In the genomic region with DNA sequence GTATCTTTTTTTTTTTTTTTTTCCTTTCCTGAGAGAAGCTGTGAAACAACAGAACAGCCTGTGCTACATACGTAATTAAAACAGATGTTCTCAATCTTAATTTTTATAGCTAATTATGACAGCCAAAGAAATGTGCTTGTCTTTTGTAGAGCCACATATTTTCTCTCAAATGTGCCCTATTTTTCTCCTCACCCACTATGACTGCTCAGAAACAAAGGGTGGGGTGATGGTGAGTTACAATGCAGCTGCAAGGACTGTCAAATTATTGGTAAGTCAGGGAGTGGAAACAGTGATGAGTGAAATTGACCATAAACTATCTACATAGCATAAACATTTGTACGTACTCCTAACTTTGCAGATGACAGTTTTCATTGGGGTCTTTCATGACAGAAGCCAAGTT, we compare ENCODE assay signal across 16 cellular contexts.
DNase-seq lines count a peak whose midpoint lies in the region; ATAC-seq and TF ChIP-seq lines count a peak whose summit lies in the region.
"Had no signal": no experiment of that assay in that cellular context is flagged by ENCODE, and none has a peak within 500 bp of the region (broad histone marks: within the 10 kb centered on the region; RNA-seq: fewer than 3 reads in every experiment).

No MANE protein-coding gene starts in this region.

- no peaks in the 10 kb centered on the region for H3K36me3 Mint-ChIP-seq in activated naive CD4-positive, alpha-beta T cell treated with anti-CD3 and anti-CD28 coated beads for 36 hours (ENCODE audit: low read depth)
- H3K36me3 Mint-ChIP-seq: CD8-positive, alpha-beta T cell had no signal

- ATAC-seq in GM18868 (IDR thresholded peaks at IDR 0.05; ENCODE audit: unreplicated experiment) = peak; percentile 25
- ATAC-seq in GM18505 (IDR thresholded peaks at IDR 0.05; ENCODE audit: unreplicated experiment) = no peak
- ATAC-seq: CD8-positive, alpha-beta T cell had no signal

- no peak for DNase-seq in T-helper 1 cell
- no peak for DNase-seq in NCI-H146 treated with DMSO at 0.1 percent for 48 hours (lab: John Stamatoyannopoulos, UW; ENCODE audit: unreplicated experiment)
- DNase-seq in activated naive CD4-positive, alpha-beta T cell treated with anti-CD3 and anti-CD28 coated beads for 36 hours = no peak
- DNase-seq: Calu3; CD8-positive, alpha-beta T cell; GF-D8; NCI-H1092; NCI-H1436 treated with DMSO at 0.1 percent for 48 hours; NCI-H748 treated with DMSO at 0.1 percent for 48 hours had no signal

- H3K9ac ChIP-seq in OCI-LY3 (ENCODE audit: low read length) (no peak overlapping the region; the same call in 1 of the 2 replicates), rectal smooth muscle tissue (ENCODE audit: low read length) (no peak overlapping the region)
- H3K9ac ChIP-seq: BLaER1 treated with 17β-estradiol and CSF1 and Interleukin-3, amounts not matched to agents 10 nM and 100 nM; KMS-11 had no signal

- H3K4me3 Mint-ChIP-seq in activated naive CD4-positive, alpha-beta T cell treated with anti-CD3 and anti-CD28 coated beads for 36 hours = no peak overlapping the region
- H3K4me3 Mint-ChIP-seq: CD8-positive, alpha-beta T cell had no signal

- H3K4me1 Mint-ChIP-seq in activated naive CD4-positive, alpha-beta T cell treated with anti-CD3 and anti-CD28 coated beads for 36 hours (ENCODE audit: low read depth) = no peaks in the 10 kb centered on the region

- no peaks in the 10 kb centered on the region for H4K20me1 ChIP-seq in OCI-LY3 (ENCODE audit: insufficient read depth, low read length)

- H3K79me2 ChIP-seq in ACC112 (ENCODE audit: control insufficient read depth, insufficient read depth, low read length, unreplicated experiment) (peaks cover 29% of the 10 kb centered on the region), OCI-LY3 (ENCODE audit: low read length) (no peaks in the 10 kb centered on the region)

- TF ChIP-seq POLR2A in GM18505 (IDR thresholded peaks at IDR 0.05; ENCODE audit: borderline replicate concordance, extremely low read depth, insufficient read depth, insufficient read length) = no peak

- TF ChIP-seq CTCF in OCI-LY3 (IDR thresholded peaks at IDR 0.05; ENCODE audit: low read depth, low read length) = no peak

- no peaks in the 10 kb centered on the region for H3K9me3 ChIP-seq in OCI-LY3 (ENCODE audit: insufficient read depth, low read length)

- H3K9me3 Mint-ChIP-seq in activated naive CD4-positive, alpha-beta T cell treated with anti-CD3 and anti-CD28 coated beads for 36 hours = no peaks in the 10 kb centered on the region
- H3K9me3 Mint-ChIP-seq: CD8-positive, alpha-beta T cell had no signal

- H3K27me3 ChIP-seq in ACC112 (ENCODE audit: insufficient read depth, low read length) = no peaks in the 10 kb centered on the region
- H3K27me3 ChIP-seq in OCI-LY3 (ENCODE audit: low read depth, low read length) = no peaks in the 10 kb centered on the region
- no peaks in the 10 kb centered on the region for H3K27me3 ChIP-seq in rectal smooth muscle tissue (ENCODE audit: control insufficient read depth, insufficient read depth, low read length)
- H3K27me3 ChIP-seq: BLaER1 treated with 17β-estradiol and CSF1 and Interleukin-3, amounts not matched to agents 10 nM and 100 nM had no signal

- H2AFZ ChIP-seq in ACC112 (ENCODE audit: low read length, unreplicated experiment) = no peak overlapping the region
- no peak overlapping the region; the same call in 1 of the 2 replicates for H2AFZ ChIP-seq in OCI-LY3 (ENCODE audit: low read depth, low read length)

- intact Hi-C loops in activated naive CD4-positive, alpha-beta T cell treated with anti-CD3 and anti-CD28 coated beads for 36 hours (cut with micrococcal nuclease) = no loop called here

- peaks cover 3% of the 10 kb centered on the region; the same call in 1 of the 2 replicates for H3K36me3 ChIP-seq in ACC112 (ENCODE audit: insufficient read depth, low read length)
- no peaks in the 10 kb centered on the region for H3K36me3 ChIP-seq in OCI-LY3 (replicated peaks; ENCODE audit: low read depth, low read length)
- no peaks in the 10 kb centered on the region for H3K36me3 ChIP-seq in rectal smooth muscle tissue (ENCODE audit: control insufficient read depth, insufficient read depth, low read length)

- H3K27ac ChIP-seq in ACC112 (ENCODE audit: low read depth, low read length) (no peak overlapping the region), OCI-LY3 (ENCODE audit: low read length) (no peak overlapping the region), rectal smooth muscle tissue (ENCODE audit: low read depth, low read length) (no peak overlapping the region)
- H3K27ac ChIP-seq: BLaER1 treated with 17β-estradiol and CSF1 and Interleukin-3, amounts not matched to agents 10 nM and 100 nM; KMS-11 had no signal

- peaks cover 3% of the 10 kb centered on the region for H3K4me1 ChIP-seq in ACC112 (ENCODE audit: control insufficient read depth, insufficient read depth, low read length, unreplicated experiment)
- peaks cover 18% of the 10 kb centered on the region for H3K4me1 ChIP-seq in OCI-LY3 (ENCODE audit: low read length)
- no peaks in the 10 kb centered on the region for H3K4me1 ChIP-seq in rectal smooth muscle tissue (ENCODE audit: control insufficient read depth, insufficient read depth, low read length)

- H3K4me2 ChIP-seq in OCI-LY3 (ENCODE audit: low read length) = peak overlapping the region; percentile 82
- H3K4me2 ChIP-seq: KMS-11 had no signal

- H3K4me3 ChIP-seq in ACC112 (ENCODE audit: low read depth, low read length) = peak overlapping the region; percentile 28; the same call in 1 of the 2 replicates
- peak overlapping the region; percentile 57 for H3K4me3 ChIP-seq in OCI-LY3 (ENCODE audit: low read length)
- peak overlapping the region; percentile 8 for H3K4me3 ChIP-seq in rectal smooth muscle tissue (ENCODE audit: low read length)
- H3K4me3 ChIP-seq: BLaER1 treated with 17β-estradiol and CSF1 and Interleukin-3, amounts not matched to agents 10 nM and 100 nM had no signal

- no peaks in the 10 kb centered on the region for H3K27me3 Mint-ChIP-seq in activated naive CD4-positive, alpha-beta T cell treated with anti-CD3 and anti-CD28 coated beads for 36 hours (ENCODE audit: low read depth)

- CTCF ChIA-PET in activated naive CD4-positive, alpha-beta T cell treated with anti-CD3 and anti-CD28 coated beads for 36 hours (lab: Charles Lee) = interaction anchor here (0.7 kb wide), 1 partner anchor 1272 kb away, joined by 3 read pairs; no protein-coding TSS in a partner anchor

- H3K27ac Mint-ChIP-seq in activated naive CD4-positive, alpha-beta T cell treated with anti-CD3 and anti-CD28 coated beads for 36 hours = no peak overlapping the region
- H3K27ac Mint-ChIP-seq: CD8-positive, alpha-beta T cell had no signal
